In genomic region chr16:28115866-28116265, GRCh38 we compare ENCODE assay signal across 4 cellular contexts. TPM values are rescaled to one million over a fixed set of nuclear protein-coding genes. Genes with fewer than 3 reads are reported as not detected.
"Had no signal": no experiment of that assay in that cellular context is flagged by ENCODE, and none has a peak within 500 bp of the region (broad histone marks: within the 10 kb centered on the region; RNA-seq: fewer than 3 reads in every experiment).

No MANE protein-coding gene starts in this region.

RNA-seq across cellular contexts. Expression of gene GSG1L, which starts 52.4 kb away (rescaled TPM):
- total RNA-seq: activated CD8-positive, alpha-beta T cell treated with anti-CD3 and anti-CD28 coated beads for 36 hours; ascending aorta; K562; T-cell had no signal
- polyA plus RNA-seq: K562 had no signal
